In the genomic region with DNA sequence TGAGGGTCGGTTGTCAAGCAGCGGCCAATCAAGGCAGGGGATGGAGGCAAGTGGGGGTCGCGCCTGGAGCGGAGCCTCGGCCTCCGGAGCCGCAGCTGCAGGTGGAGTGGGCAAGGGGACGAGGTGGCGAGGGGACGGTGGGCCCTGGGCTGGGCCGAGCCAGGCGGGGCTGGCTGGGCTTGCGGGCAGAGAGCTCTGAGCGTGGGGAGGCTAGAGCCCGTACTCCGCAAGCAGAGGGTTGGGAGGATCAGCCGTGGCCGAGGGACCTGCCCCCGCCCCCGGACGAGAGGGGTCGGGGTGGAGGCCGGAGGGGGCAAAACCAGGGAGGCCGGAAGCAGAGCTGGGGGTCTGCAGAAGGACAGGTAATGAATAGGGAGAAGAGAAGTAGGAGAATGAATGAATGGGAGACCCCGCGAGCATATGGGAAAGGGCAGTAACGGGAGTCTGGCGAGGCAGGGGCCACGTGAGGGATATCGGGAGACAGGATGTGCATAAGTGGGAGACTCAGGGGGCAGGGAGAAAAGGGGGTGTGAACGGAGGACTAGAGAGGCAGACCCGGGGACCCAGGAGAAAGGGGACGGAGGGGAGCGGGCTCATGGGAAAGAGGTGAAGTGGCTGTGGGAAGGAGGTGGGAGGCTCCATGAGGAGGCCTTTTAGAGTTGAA, we compare ENCODE assay signal across 8 cellular contexts. TPM values are rescaled to one million over a fixed set of nuclear protein-coding genes. Genes with fewer than 3 reads are reported as not detected.
DNase-seq lines count a peak whose midpoint lies in the region; ATAC-seq, FAIRE-seq and TF ChIP-seq lines count a peak whose summit lies in the region.

Gene KATNB1 (plus strand): TSS at position 16 of the 664 bp plus-strand sequence. CDS start 1,474 bp downstream, outside the sequence.

- H3K9me3 Mint-ChIP-seq in natural killer cell = no peaks in the 10 kb centered on the region

- no peaks in the 10 kb centered on the region for H3K27me3 Mint-ChIP-seq in natural killer cell (ENCODE audit: low read depth in 2 of 2)

- TF ChIP-seq CTCF in 22Rv1 (IDR thresholded peaks at IDR 0.05) (no peak), RWPE2 (IDR thresholded peaks at IDR 0.05; ENCODE audit: poor library complexity, severe bottlenecking) (no peak), endothelial cell of umbilical vein (IDR thresholded peaks at IDR 0.05; ENCODE audit: extremely low read depth in 1 of 2, insufficient read depth in 1 of 2, low read depth in 1 of 2, low read length in 2 of 2) (no peak), natural killer cell (IDR thresholded peaks at IDR 0.05) (no peak)

- peak within 1 kb of the TSS; percentile 74 for H3K4me3 ChIP-seq in RWPE2 (ENCODE audit: severe bottlenecking)
- H3K4me3 ChIP-seq in endothelial cell of umbilical vein (replicated peaks in 1 of 3; ENCODE audit: insufficient read depth in 1 of 3, low read depth in 1 of 3, low read length in 3 of 3) = peak within 1 kb of the TSS; percentile 72 to 93 (median 74)

- peak within 1 kb of the TSS; percentile 75 for H3K9ac ChIP-seq in endothelial cell of umbilical vein (replicated peaks; ENCODE audit: extremely low read depth, insufficient read depth, low read length)

- H3K27ac ChIP-seq in 22Rv1 = peak within 1 kb of the TSS; percentile 79
- peak within 1 kb of the TSS; percentile 35 for H3K27ac ChIP-seq in RWPE2 (ENCODE audit: poor library complexity, severe bottlenecking)
- H3K27ac ChIP-seq in endothelial cell of umbilical vein (ENCODE audit: insufficient read depth, low read depth, low read length) = peak within 1 kb of the TSS; percentile 81

- intact Hi-C loops in endothelial cell of umbilical vein (cut with micrococcal nuclease) (loop anchor here (1.0 to 10.0 kb wide), 5 partner anchors 21 to 389 kb away; partner anchors contain the start of gene CFAP20), natural killer cell (cut with micrococcal nuclease) (loop anchor here (1.0 to 5.0 kb wide), 11 partner anchors 21 to 549 kb away; partner anchors contain the start of genes CCDC102A, CFAP20, CIAPIN1 and COQ9)

- no peak for FAIRE-seq in endothelial cell of umbilical vein (lab: Jason Lieb, UNC)

- H3K27ac Mint-ChIP-seq in natural killer cell = peak within 1 kb of the TSS; percentile 96

- dilution Hi-C loops in endothelial cell of umbilical vein (cut with MboI; ENCODE audit: extremely low pct_ligation_motif_present, low sequenced_read_pairs) = no loop called here

- peaks cover 34 to 37% of the 10 kb centered on the region in 2 donors for H3K4me1 Mint-ChIP-seq in natural killer cell

- H3K79me2 ChIP-seq in endothelial cell of umbilical vein (ENCODE audit: control insufficient read depth, insufficient read depth, low read length) = no peaks in the 10 kb centered on the region

- no peaks in the 10 kb centered on the region for H3K27me3 ChIP-seq in RWPE2 (ENCODE audit: insufficient read depth, poor library complexity, severe bottlenecking)
- no peaks in the 10 kb centered on the region for H3K27me3 ChIP-seq in endothelial cell of umbilical vein (ENCODE audit: control insufficient read depth in 2 of 2, insufficient read depth in 2 of 2, low read length in 2 of 2)

- no peaks in the 10 kb centered on the region for H3K9me1 ChIP-seq in endothelial cell of umbilical vein (replicated peaks; ENCODE audit: control insufficient read depth, extremely low read depth, insufficient read depth, low read length)

- H3K4me2 ChIP-seq in endothelial cell of umbilical vein (ENCODE audit: insufficient read depth, low read length) = peak within 1 kb of the TSS; percentile 93

- H3K36me3 Mint-ChIP-seq in natural killer cell = no peaks in the 10 kb centered on the region

- H4K20me1 ChIP-seq in endothelial cell of umbilical vein (replicated peaks; ENCODE audit: control insufficient read depth, extremely low read depth, insufficient read depth, low read length) = no peaks in the 10 kb centered on the region

- peaks cover 6% of the 10 kb centered on the region for H3K36me3 ChIP-seq in RWPE2 (ENCODE audit: low read depth)
- peaks cover 0 to 3% of the 10 kb centered on the region in 2 experiments for H3K36me3 ChIP-seq in endothelial cell of umbilical vein (ENCODE audit: control insufficient read depth in 2 of 2, extremely low read depth in 1 of 2, insufficient read depth in 2 of 2, low read length in 2 of 2)

- TSS peak; percentile 12 for BruUV-seq in endothelial cell of umbilical vein (replicated peaks; lab: Mats Ljungman, UMichigan)

- H3K4me1 ChIP-seq in RWPE2 (ENCODE audit: insufficient read depth, poor library complexity, severe bottlenecking) (no peaks in the 10 kb centered on the region), endothelial cell of umbilical vein (ENCODE audit: control insufficient read depth, extremely low read depth, insufficient read depth, low read length) (peaks cover 19% of the 10 kb centered on the region)

- TF ChIP-seq POLR2A in GM19099 (IDR thresholded peaks at IDR 0.05; ENCODE audit: extremely low read depth, insufficient read length, low read depth) (peak; percentile 35), endothelial cell of umbilical vein (IDR thresholded peaks at IDR 0.05; ENCODE audit: low read depth, low read length) (no peak)

- CTCF ChIA-PET in endothelial cell of umbilical vein (lab: Charles Lee) = interaction anchor here (0.7 to 3.6 kb wide), 15 partner anchors 11 to 386 kb away, joined by 3 to 43 read pairs (median 3); no protein-coding TSS in a partner anchor

- DNase-seq in RWPE2 (ENCODE audit: low spot score) (no peak), endothelial cell of umbilical vein (ENCODE audit: low read depth, low spot score) (no peak), natural killer cell (no peak), NCI-H345 (lab: John Stamatoyannopoulos, UW) (no peak)

- H2AFZ ChIP-seq in endothelial cell of umbilical vein (ENCODE audit: low read depth, low read length) = peak within 1 kb of the TSS; percentile 80

- H3K9me3 ChIP-seq in RWPE2 (ENCODE audit: severe bottlenecking) = no peaks in the 10 kb centered on the region
- H3K9me3 ChIP-seq in endothelial cell of umbilical vein (replicated peaks; ENCODE audit: control insufficient read depth, insufficient read depth, low read length) = no peaks in the 10 kb centered on the region

- POLR2A ChIA-PET in endothelial cell of umbilical vein (lab: Charles Lee) = interaction anchor here (0.6 to 1.2 kb wide), 3 partner anchors 107 to 1014 kb away, joined by 3 to 4 read pairs (median 3); partner anchors contain the start of gene ADGRG1

- ATAC-seq in RWPE2 (ENCODE audit: low read depth) (peak; percentile 22; the same call in 2 of the 3 replicates), natural killer cell (peak in 2 of 3 donors; percentile 25 to 28), GM21447 (IDR thresholded peaks at IDR 0.05; ENCODE audit: unreplicated experiment) (no peak), HG03571 (IDR thresholded peaks at IDR 0.05; ENCODE audit: unreplicated experiment) (no peak)

- H3K4me3 Mint-ChIP-seq in natural killer cell = peak within 1 kb of the TSS; percentile 95

TF ChIP-seq in endothelial cell of umbilical vein, 7 proteins besides CTCF, POLR2A, EP300 and RAD21:
- TF ChIP-seq, protein P1, sequence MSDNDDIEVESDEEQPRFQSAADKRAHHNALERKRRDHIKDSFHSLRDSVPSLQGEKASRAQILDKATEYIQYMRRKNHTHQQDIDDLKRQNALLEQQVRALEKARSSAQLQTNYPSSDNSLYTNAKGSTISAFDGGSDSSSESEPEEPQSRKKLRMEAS (IDR thresholded peaks at IDR 0.05; ENCODE audit: insufficient read depth, insufficient read length) = no peak
- TF ChIP-seq FOS (IDR thresholded peaks at IDR 0.05; ENCODE audit: borderline replicate concordance, insufficient read depth, low read length) = no peak
- no peak for TF ChIP-seq GATA2 (IDR thresholded peaks at IDR 0.05; ENCODE audit: insufficient read depth, insufficient read length, low read depth, low read length)
- TF ChIP-seq MYC (IDR thresholded peaks at IDR 0.05; ENCODE audit: low read depth, low read length) = no peak
- TF ChIP-seq POLR2AphosphoS5 (IDR thresholded peaks at IDR 0.05; ENCODE audit: insufficient read depth, low read depth, low read length) = no peak
- no peak for TF ChIP-seq JUN (IDR thresholded peaks at IDR 0.05; ENCODE audit: borderline replicate concordance, insufficient read depth, insufficient read length, low read depth)
- TF ChIP-seq EZH2 (IDR thresholded peaks at IDR 0.05; ENCODE audit: borderline replicate concordance, low read depth, low read length, severe bottlenecking) = no peak

RNA-seq across cellular contexts. Expression of gene KATNB1, which starts in this region (rescaled TPM):
- 25.9 and 28.6 TPM in 2 replicates for total RNA-seq in endothelial cell of umbilical vein
- polyA plus RNA-seq in endothelial cell of umbilical vein = 35.9 and 43.9 TPM in 2 replicates
- polyA plus RNA-seq in endothelial cell of umbilical vein (2011; cell fraction: cytosol; rRNA removed) = 22.3 and 27.0 TPM in 2 replicates
- 67.0 and 78.1 TPM in 2 replicates for polyA plus RNA-seq in endothelial cell of umbilical vein (2011; cell fraction: nucleus; rRNA removed)
- polyA plus RNA-seq in endothelial cell of umbilical vein (2012) = 27.9 and 31.0 TPM in 2 replicates
- polyA minus RNA-seq in endothelial cell of umbilical vein = 28.0 and 28.7 TPM in 2 replicates
- 22.4 TPM for polyA minus RNA-seq in endothelial cell of umbilical vein (2011; cell fraction: cytosol; rRNA and poly(A)+ RNA removed)
- 18.2 and 25.9 TPM in 2 replicates for polyA minus RNA-seq in endothelial cell of umbilical vein (2011; cell fraction: nucleus; rRNA and poly(A)+ RNA removed)
- 10 to 100 TPM; 23.6 to 34.3 (median 29.7) TPM for total RNA-seq in natural killer cell

Comparison
In these comparisons a context has a peak if more than half of its experiments do, and no peak if none do; other contexts are left out.
1. ATAC-seq: peak in RWPE2 (single experiment) and natural killer cell (2 of 3); none in GM21447 (single experiment) and HG03571 (single experiment).
2. Peak in every context shown above with its lines, with median percentiles within 50 percentile points of each other: H3K27ac ChIP-seq.